1 cellular context compared by ENCODE assay signal in genomic region chr20:34621383-34622367, GRCh38.
A peak's percentile ranks its signal among the peaks of the same experiment; 100 is the strongest.
TF ChIP-seq lines count a peak whose summit lies in the region.

No MANE protein-coding gene starts in this region.

TF ChIP-seq in HepG2, 621 proteins besides CTCF, POLR2A, EP300 and RAD21 (continued from another document and continues in another):
- TF ChIP-seq UBTF (CRISPR knock-in tag; IDR thresholded peaks at IDR 0.05) (peak; percentile 55; the same call in 1 of the 2 replicates), SIN3B (IDR thresholded peaks at IDR 0.05; ENCODE audit: low read length) (0 out of 2 replicates have a peak, but pooled peaks have one; percentile 7), KAT2B (IDR thresholded peaks at IDR 0.05; ENCODE audit: borderline replicate concordance, low read depth, low read length) (no peak), ZNF558 (CRISPR knock-in tag; IDR thresholded peaks at IDR 0.05; ENCODE audit: borderline replicate concordance) (no peak; the same call in 1 of the 2 replicates), AFF4 (CRISPR knock-in tag; IDR thresholded peaks at IDR 0.05) (0 out of 2 replicates have a peak, but pooled peaks have one; percentile 21), ZNF230 (CRISPR knock-in tag; IDR thresholded peaks at IDR 0.05) (peak; percentile 84), MLX (CRISPR knock-in tag; IDR thresholded peaks at IDR 0.05) (peak; percentile 69; the same call in 1 of the 2 replicates), ZNF367 (CRISPR knock-in tag; IDR thresholded peaks at IDR 0.05; ENCODE audit: borderline replicate concordance) (0 out of 2 replicates have a peak, but pooled peaks have one; percentile 34), FOXO1 (CRISPR knock-in tag; IDR thresholded peaks at IDR 0.05) (peak; percentile 99), TRIM24 (CRISPR knock-in tag; IDR thresholded peaks at IDR 0.05) (peak; percentile 92), MTF2 (CRISPR knock-in tag; IDR thresholded peaks at IDR 0.05; ENCODE audit: borderline replicate concordance) (peak; percentile 71), ZKSCAN5 (CRISPR knock-in tag; IDR thresholded peaks at IDR 0.05) (no peak), SOX6 (IDR thresholded peaks at IDR 0.05) (no peak), SOX6 (CRISPR knock-in tag; IDR thresholded peaks at IDR 0.05) (peak; percentile 100), ZFP91 (CRISPR knock-in tag; IDR thresholded peaks at IDR 0.05; ENCODE audit: borderline replicate concordance) (peak; percentile 47; the same call in 1 of the 2 replicates), ZXDC (CRISPR knock-in tag; IDR thresholded peaks at IDR 0.05) (peak; percentile 74; the same call in 1 of the 2 replicates), MAX (IDR thresholded peaks at IDR 0.05) (peak; percentile 65), DRAP1 (CRISPR knock-in tag; IDR thresholded peaks at IDR 0.05) (peak; percentile 61; the same call in 1 of the 2 replicates), ZNF737 (CRISPR knock-in tag; IDR thresholded peaks at IDR 0.05; ENCODE audit: borderline replicate concordance) (no peak), ZFP82 (CRISPR knock-in tag; IDR thresholded peaks at IDR 0.05; ENCODE audit: borderline replicate concordance) (no peak), ZNF75D (CRISPR knock-in tag; IDR thresholded peaks at IDR 0.05; ENCODE audit: borderline replicate concordance) (no peak), GZF1 (CRISPR knock-in tag; IDR thresholded peaks at IDR 0.05) (0 out of 2 replicates have a peak, but pooled peaks have one; percentile 25), ZFP36 (IDR thresholded peaks at IDR 0.05; ENCODE audit: borderline replicate concordance, low read depth, low read length, partially characterized antibody) (no peak), NBN (conservative IDR thresholded peaks at IDR 0.05) (no peak), KLF9 (CRISPR knock-in tag; IDR thresholded peaks at IDR 0.05; ENCODE audit: low read depth) (no peak), ZNF430 (CRISPR knock-in tag; IDR thresholded peaks at IDR 0.05) (peak; percentile 94), RNF219 (CRISPR knock-in tag; IDR thresholded peaks at IDR 0.05) (peak; percentile 82), CERS6 (CRISPR knock-in tag; IDR thresholded peaks at IDR 0.05) (no peak), TAF1 (CRISPR knock-in tag; IDR thresholded peaks at IDR 0.05) (no peak), ZNF296 (CRISPR knock-in tag; conservative IDR thresholded peaks at IDR 0.05) (no peak), ZNF891 (CRISPR knock-in tag; IDR thresholded peaks at IDR 0.05) (peak; percentile 54; the same call in 1 of the 2 replicates), ZNF253 (CRISPR knock-in tag; IDR thresholded peaks at IDR 0.05; ENCODE audit: borderline replicate concordance) (peak; percentile 65; the same call in 1 of the 2 replicates), ZNF496 (CRISPR knock-in tag; IDR thresholded peaks at IDR 0.05; ENCODE audit: insufficient replicate concordance) (no peak)
